ENCODE assay signal across 8 cellular contexts in genomic region chr12:26845057-26845666, GRCh38. TPM values are rescaled to one million over a fixed set of nuclear protein-coding genes. Genes with fewer than 3 reads are reported as not detected.
DNase-seq lines count a peak whose midpoint lies in the region; ATAC-seq and TF ChIP-seq lines count a peak whose summit lies in the region.

No MANE protein-coding gene starts in this region.

- H2BK120ac ChIP-seq in neuronal stem cell (ENCODE audit: low read depth, low read length) = no peak overlapping the region

- H3K27me3 ChIP-seq in SJCRH30 (no peaks in the 10 kb centered on the region), neuronal stem cell (ENCODE audit: control insufficient read depth in 3 of 3, insufficient read depth in 3 of 3, low read depth in 1 of 3, low read length in 3 of 3) (peaks cover 0 to 3% (median 0%) of the 10 kb centered on the region in 3 experiments)

- H3K4me3 ChIP-seq in SJCRH30 = no peak overlapping the region
- H3K4me3 ChIP-seq in neuronal stem cell (ENCODE audit: low read length in 2 of 2) = no peak overlapping the region

- H4K8ac ChIP-seq in neuronal stem cell (ENCODE audit: low read depth, low read length) = no peak overlapping the region

- H3K23ac ChIP-seq in neuronal stem cell (ENCODE audit: low read depth, low read length, poor library complexity) = no peak overlapping the region

- TF ChIP-seq CTCF in GM12872 (IDR thresholded peaks at IDR 0.05; ENCODE audit: insufficient read depth, low read depth, low read length) = 0 out of 3 replicates have a peak, but pooled peaks have one; percentile 13

- no peaks in the 10 kb centered on the region for H3K79me1 ChIP-seq in neuronal stem cell (ENCODE audit: low read depth, low read length)

- H2AK5ac ChIP-seq in neuronal stem cell (ENCODE audit: low read depth, low read length) = no peak overlapping the region

- H3K9me3 ChIP-seq in SJCRH30 (replicated peaks) (no peaks in the 10 kb centered on the region), neuronal stem cell (replicated peaks in 1 of 2; ENCODE audit: control insufficient read depth in 2 of 2, insufficient read depth in 1 of 2, low read depth in 1 of 2, low read length in 2 of 2) (no peaks in the 10 kb centered on the region)

- no peak overlapping the region for H3K4me2 ChIP-seq in neuronal stem cell (ENCODE audit: insufficient read depth, low read length, poor library complexity, severe bottlenecking)

- no peak overlapping the region for H3K14ac ChIP-seq in neuronal stem cell (ENCODE audit: low read length)

- H3K27ac ChIP-seq in SJCRH30 (no peak overlapping the region), neuronal stem cell (replicated peaks; ENCODE audit: low read length) (no peak overlapping the region)

- WGBS in neuronal stem cell (ENCODE audit: extremely low coverage in 2 of 2, insufficient read length in 2 of 2, insufficient replicate concordance in 1 of 2), 2 donors = no CpG with 5 or more reads among the region's 11 CpGs

- no peak overlapping the region for H2BK15ac ChIP-seq in neuronal stem cell (ENCODE audit: low read length)

- H3K4me1 ChIP-seq in SJCRH30 = no peaks in the 10 kb centered on the region
- no peaks in the 10 kb centered on the region for H3K4me1 ChIP-seq in neuronal stem cell (ENCODE audit: control insufficient read depth in 2 of 2, insufficient read depth in 1 of 2, low read depth in 1 of 2, low read length in 2 of 2)

- no peaks in the 10 kb centered on the region for H3K36me3 ChIP-seq in SJCRH30
- no peaks in the 10 kb centered on the region for H3K36me3 ChIP-seq in neuronal stem cell (replicated peaks in 1 of 2; ENCODE audit: control insufficient read depth in 2 of 2, insufficient read depth in 2 of 2, low read length in 2 of 2)

- H3K4ac ChIP-seq in neuronal stem cell (ENCODE audit: low read length) = no peak overlapping the region

- H2BK5ac ChIP-seq in neuronal stem cell (ENCODE audit: low read length) = no peak overlapping the region

- no peak overlapping the region for H4K91ac ChIP-seq in neuronal stem cell (ENCODE audit: low read depth, low read length, poor library complexity)

- no peak overlapping the region for H2BK12ac ChIP-seq in neuronal stem cell (ENCODE audit: low read length)

- DNase-seq in A172 (ENCODE audit: low spot score) (peak; percentile 21), SJCRH30 (peak; percentile 19 to 50), fibroblast of gingiva (ENCODE audit: low read depth) (peak; percentile 33), neuronal stem cell (ENCODE audit: low spot score) (peak; percentile 29), NCI-H1930 (lab: John Stamatoyannopoulos, UW) (no peak)

- no peak overlapping the region for H3K9ac ChIP-seq in neuronal stem cell (ENCODE audit: low read depth, low read length, poor library complexity)

- ATAC-seq in HG03175 (IDR thresholded peaks at IDR 0.05; ENCODE audit: unreplicated experiment) (no peak), GM19395 (IDR thresholded peaks at IDR 0.05; ENCODE audit: unreplicated experiment) (no peak)

- H3K18ac ChIP-seq in neuronal stem cell (ENCODE audit: low read length) = no peak overlapping the region

- H2AFZ ChIP-seq in neuronal stem cell (ENCODE audit: low read length) = no peak overlapping the region

RNA-seq across cellular contexts. Expression of gene ITPR2, which starts 12.2 kb away (rescaled TPM):
- total RNA-seq in A172 (2014; rRNA removed; shearing (Covaris generic)) = 6.4 and 6.5 TPM in 2 replicates
- total RNA-seq in SJCRH30 (2014; rRNA removed; shearing (Covaris generic)) = 7.8 and 8.7 TPM in 2 replicates
- polyA plus RNA-seq in neuronal stem cell (2013, experiment 1 of 2) = 0.25 TPM
- 0.17 TPM for polyA plus RNA-seq in neuronal stem cell (2013, experiment 2 of 2)

Comparison
In these comparisons a context has a peak if more than half of its experiments do, and no peak if none do; other contexts are left out.
1. DNase-seq: peak in A172 (single experiment), SJCRH30 (2 of 2), fibroblast of gingiva (single experiment) and neuronal stem cell (single experiment); none in NCI-H1930 (0 of 2).